Comparison of ENCODE assay signal across 2 cellular contexts in genomic region chr19:32919365-32919764, GRCh38.
TF ChIP-seq lines count a peak whose summit lies in the region.

No MANE protein-coding gene starts in this region.

TF ChIP-seq in A549, 52 proteins besides CTCF, POLR2A, EP300 and RAD21:
- TF ChIP-seq NPAS2 (CRISPR knock-in tag; IDR thresholded peaks at IDR 0.05; ENCODE audit: borderline replicate concordance) = no peak
- no peak for TF ChIP-seq FOXS1 (CRISPR knock-in tag; IDR thresholded peaks at IDR 0.05)
- no peak for TF ChIP-seq HOXA7 (CRISPR knock-in tag; IDR thresholded peaks at IDR 0.05)

TF ChIP-seq in WTC11, 78 proteins besides CTCF, POLR2A, EP300 and RAD21:
- no peak for TF ChIP-seq MAX (CRISPR knock-in tag; IDR thresholded peaks at IDR 0.05)
TF ChIP-seq in WTC11: peak in this region for 0.
